19 cellular contexts compared by ENCODE assay signal in genomic region chr10:1183746-1184145, GRCh38.
DNase-seq lines count a peak whose midpoint lies in the region; ATAC-seq and TF ChIP-seq lines count a peak whose summit lies in the region.
"Had no signal": no experiment of that assay in that cellular context is flagged by ENCODE, and none has a peak within 500 bp of the region (broad histone marks: within the 10 kb centered on the region; RNA-seq: fewer than 3 reads in every experiment).

No MANE protein-coding gene starts in this region.

- no peaks in the 10 kb centered on the region for H3K4me1 ChIP-seq in Peyer's patch
- no peaks in the 10 kb centered on the region for H3K4me1 ChIP-seq in sigmoid colon
- H3K4me1 ChIP-seq: A549 had no signal

- no peak for ATAC-seq in HG03108 (IDR thresholded peaks at IDR 0.05; ENCODE audit: unreplicated experiment)
- ATAC-seq: A549; CD8-positive, alpha-beta T cell had no signal

- H3K27ac ChIP-seq in Peyer's patch (no peak overlapping the region), layer of hippocampus (ENCODE audit: low read depth, low read length) (peak overlapping the region; percentile 8), sigmoid colon (no peak overlapping the region)
- H3K27ac ChIP-seq: A549, GM23248 had no signal

- no peak overlapping the region for H3K4me3 Mint-ChIP-seq in CD14-positive monocyte
- H3K4me3 Mint-ChIP-seq: CD8-positive, alpha-beta T cell; IgD-negative memory B cell had no signal

- H3K4me3 ChIP-seq in Peyer's patch (no peak overlapping the region), sigmoid colon (no peak overlapping the region)
- H3K4me3 ChIP-seq: A549, GM23248 had no signal

- H3K4me1 Mint-ChIP-seq in CD14-positive monocyte, result no peaks in the 10 kb centered on the region
- H3K4me1 Mint-ChIP-seq: IgD-negative memory B cell had no signal

- DNase-seq in CD14-positive monocyte (ENCODE audit: low spot score) (peak; percentile 25), Peyer's patch (peak in 2 of 3 donors; percentile 17 to 30), sigmoid colon (peak; percentile 44), HEK293T (ENCODE audit: extremely low spot score) (no peak)
- no peak for DNase-seq in activated CD8-positive, alpha-beta memory T cell treated with anti-CD3 and anti-CD28 coated beads, Interleukin-2, amount 50 U/mL, for 4 hours
- DNase-seq: Calu3; CD8-positive, alpha-beta T cell; GF-D8; GM23248; Kasumi-1; MM.1S; NCI-H1092; NCI-H2171 treated with DMSO at 0.1 percent for 48 hours; NCI-H446 treated with DMSO at 0.1 percent for 48 hours; Right ventricle myocardium superior had no signal

- POLR2A ChIA-PET in HEK293T (lab: Yijun Ruan, JAX), result no interaction called here

- TF ChIP-seq EP300 in sigmoid colon (IDR thresholded peaks at IDR 0.05), result no peak

- H3K36me3 ChIP-seq in Peyer's patch, result no peaks in the 10 kb centered on the region
- no peaks in the 10 kb centered on the region for H3K36me3 ChIP-seq in sigmoid colon

- H3K27me3 ChIP-seq in Peyer's patch, result no peaks in the 10 kb centered on the region
- H3K27me3 ChIP-seq in layer of hippocampus (ENCODE audit: control insufficient read depth, insufficient read depth, low read length), result no peaks in the 10 kb centered on the region
- peaks cover 0 to 6% (median 0%) of the 10 kb centered on the region in 3 donors for H3K27me3 ChIP-seq in sigmoid colon

- CTCF ChIA-PET in HEK293T (lab: Yijun Ruan, JAX), result no interaction called here

- peaks cover 2 to 4% (median 2%) of the 10 kb centered on the region in 3 donors for H3K27me3 Mint-ChIP-seq in CD14-positive monocyte (ENCODE audit: low read depth in 3 of 3)

- H3K9me3 Mint-ChIP-seq in CD14-positive monocyte, result peaks cover 0 to 2% (median 0%) of the 10 kb centered on the region in 7 donors
- H3K9me3 Mint-ChIP-seq: CD8-positive, alpha-beta T cell had no signal

- H3K27ac Mint-ChIP-seq in CD14-positive monocyte, result no peak overlapping the region
- H3K27ac Mint-ChIP-seq: CD8-positive, alpha-beta T cell; IgD-negative memory B cell had no signal

- no peak for TF ChIP-seq POLR2A in Peyer's patch (IDR thresholded peaks at IDR 0.05)
- no peak for TF ChIP-seq POLR2A in sigmoid colon (IDR thresholded peaks at IDR 0.05)

- TF ChIP-seq CTCF in CD14-positive monocyte (IDR thresholded peaks at IDR 0.05) (no peak), Peyer's patch (IDR thresholded peaks at IDR 0.05) (no peak), sigmoid colon (IDR thresholded peaks at IDR 0.05) (no peak)

- 71 to 84% methylated on average over 11 of the region's 11 CpGs for WGBS in sigmoid colon, 2 donors

- H3K9me3 ChIP-seq in Peyer's patch (no peaks in the 10 kb centered on the region), sigmoid colon (no peaks in the 10 kb centered on the region)
- H3K9me3 ChIP-seq: A549 had no signal

- H3K36me3 Mint-ChIP-seq in CD14-positive monocyte, result no peaks in the 10 kb centered on the region
- H3K36me3 Mint-ChIP-seq: CD8-positive, alpha-beta T cell; IgD-negative memory B cell had no signal

- intact Hi-C loops in CD14-positive monocyte (cut with micrococcal nuclease) (no loop called here), sigmoid colon (cut with DNase I) (no loop called here)

TF ChIP-seq in HEK293T, 16 proteins besides CTCF, POLR2A, EP300 and RAD21:
- TF ChIP-seq ZNF384 (IDR thresholded peaks at IDR 0.05), result no peak
- TF ChIP-seq FOXK2 (IDR thresholded peaks at IDR 0.05), result no peak
- TF ChIP-seq L3MBTL2 (conservative IDR thresholded peaks at IDR 0.05), result no peak
- TF ChIP-seq PKNOX1 (IDR thresholded peaks at IDR 0.05), result no peak
- no peak for TF ChIP-seq ELF4 (IDR thresholded peaks at IDR 0.05)
- no peak for TF ChIP-seq HDGF (IDR thresholded peaks at IDR 0.05; ENCODE audit: borderline replicate concordance)
- TF ChIP-seq NFRKB (IDR thresholded peaks at IDR 0.05), result no peak

Comparison
In these comparisons a context has a peak if more than half of its experiments do, and no peak if none do; other contexts are left out.
1. DNase-seq: peak in CD14-positive monocyte (single experiment), Peyer's patch (2 of 3) and sigmoid colon (single experiment); none in activated CD8-positive, alpha-beta memory T cell treated with anti-CD3 and anti-CD28 coated beads, Interleukin-2, amount 50 U/mL, for 4 hours (single experiment) and HEK293T (single experiment).